Comparison of ENCODE assay signal across 21 cellular contexts in the genomic region with DNA sequence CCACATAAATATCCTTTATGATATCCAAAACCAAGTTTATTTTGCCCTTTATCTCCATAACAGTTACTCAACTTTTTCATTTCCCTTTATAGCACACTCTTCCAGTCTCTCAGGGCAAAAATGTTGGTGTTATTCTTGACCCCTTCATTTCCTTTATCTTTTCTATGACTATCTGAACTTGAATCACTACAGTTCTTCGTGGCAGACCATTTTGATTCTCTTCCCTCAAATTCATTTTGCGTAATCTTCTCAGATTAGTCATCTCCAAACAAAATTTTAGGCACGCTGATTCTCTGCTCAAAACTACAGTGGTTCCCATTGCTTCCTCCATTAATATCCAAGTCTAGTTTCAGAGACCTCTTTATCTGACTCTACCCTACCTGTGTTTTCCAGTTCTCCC.
"Had no signal": no experiment of that assay in that cellular context is flagged by ENCODE, and none has a peak within 500 bp of the region (broad histone marks: within the 10 kb centered on the region; RNA-seq: fewer than 3 reads in every experiment).

No MANE protein-coding gene starts in this region.

- H3K4me3 ChIP-seq: adrenal gland, esophagus squamous epithelium, gastroesophageal sphincter, heart right ventricle, lung, neural progenitor cell, ovary, thoracic aorta, upper lobe of right lung had no signal

- H2AFZ ChIP-seq: neural progenitor cell had no signal

- H3K4me1 ChIP-seq: neural progenitor cell had no signal

- H3K9ac ChIP-seq: neural progenitor cell had no signal

- H3K9me3 Mint-ChIP-seq: stimulated activated effector memory CD8-positive, alpha-beta T cell treated with anti-CD3 and anti-CD28 coated beads, Interleukin-12 subunit alpha, Interleukin-12 subunit beta, amount 100 ng/mL, for 72 hours had no signal

- DNase-seq: activated CD4-positive, alpha-beta T cell treated with anti-CD3 and anti-CD28 coated beads for 1 hour; activated CD4-positive, alpha-beta T cell treated with anti-CD3 and anti-CD28 coated beads, Interleukin-2, amount 50 U/mL, for 48 hours; activated CD8-positive, alpha-beta memory T cell treated with anti-CD3 and anti-CD28 coated beads, Interleukin-2, amount 10 ng/mL, durations not matched to agents 7 days and 5 days; activated naive CD4-positive, alpha-beta T cell treated with anti-CD3 and anti-CD28 coated beads, Interleukin-2, amount 50 U/mL, for 16 hours; activated T-cell treated with anti-CD3 and anti-CD28 coated beads, Interleukin-2, amount 50 U/mL, for 1 hour; adrenal gland; central memory CD4-positive, alpha-beta T cell; effector CD8-positive, alpha-beta T cell; esophagus squamous epithelium; heart right ventricle; left colon; midbrain; ovary; upper lobe of right lung had no signal

- H3K4me3 Mint-ChIP-seq: activated CD8-positive, alpha-beta memory T cell treated with anti-CD3 and anti-CD28 coated beads, Interleukin-2, amount 10 ng/mL, durations not matched to agents 7 days and 5 days; neural progenitor cell; stimulated activated effector memory CD8-positive, alpha-beta T cell treated with anti-CD3 and anti-CD28 coated beads, Interleukin-12 subunit alpha, Interleukin-12 subunit beta, amount 100 ng/mL, for 72 hours had no signal

- H3K27ac Mint-ChIP-seq: activated CD8-positive, alpha-beta memory T cell treated with anti-CD3 and anti-CD28 coated beads, Interleukin-2, amount 10 ng/mL, durations not matched to agents 7 days and 5 days; neural progenitor cell; stimulated activated effector memory CD8-positive, alpha-beta T cell treated with anti-CD3 and anti-CD28 coated beads, Interleukin-12 subunit alpha, Interleukin-12 subunit beta, amount 100 ng/mL, for 72 hours had no signal

- H3K4me1 Mint-ChIP-seq: neural progenitor cell had no signal

- H3K27me3 ChIP-seq: adrenal gland, esophagus squamous epithelium, gastroesophageal sphincter, heart right ventricle, neural progenitor cell, ovary, upper lobe of right lung had no signal

- H3K9me3 ChIP-seq: adrenal gland, esophagus squamous epithelium, gastroesophageal sphincter, heart right ventricle, ovary, thoracic aorta, upper lobe of right lung had no signal

- H3K27ac ChIP-seq: adrenal gland, esophagus squamous epithelium, gastroesophageal sphincter, heart right ventricle, neural progenitor cell, ovary, thoracic aorta, upper lobe of right lung, VCaP had no signal

- H3K4me2 ChIP-seq: neural progenitor cell had no signal

- FAIRE-seq: islet of Langerhans had no signal

- H3K36me3 ChIP-seq: adrenal gland, esophagus squamous epithelium, gastroesophageal sphincter, neural progenitor cell, ovary, upper lobe of right lung had no signal

- H3K36me3 Mint-ChIP-seq: stimulated activated effector memory CD8-positive, alpha-beta T cell treated with anti-CD3 and anti-CD28 coated beads, Interleukin-12 subunit alpha, Interleukin-12 subunit beta, amount 100 ng/mL, for 72 hours had no signal
